8 cellular contexts compared by ENCODE assay signal in the genomic region with DNA sequence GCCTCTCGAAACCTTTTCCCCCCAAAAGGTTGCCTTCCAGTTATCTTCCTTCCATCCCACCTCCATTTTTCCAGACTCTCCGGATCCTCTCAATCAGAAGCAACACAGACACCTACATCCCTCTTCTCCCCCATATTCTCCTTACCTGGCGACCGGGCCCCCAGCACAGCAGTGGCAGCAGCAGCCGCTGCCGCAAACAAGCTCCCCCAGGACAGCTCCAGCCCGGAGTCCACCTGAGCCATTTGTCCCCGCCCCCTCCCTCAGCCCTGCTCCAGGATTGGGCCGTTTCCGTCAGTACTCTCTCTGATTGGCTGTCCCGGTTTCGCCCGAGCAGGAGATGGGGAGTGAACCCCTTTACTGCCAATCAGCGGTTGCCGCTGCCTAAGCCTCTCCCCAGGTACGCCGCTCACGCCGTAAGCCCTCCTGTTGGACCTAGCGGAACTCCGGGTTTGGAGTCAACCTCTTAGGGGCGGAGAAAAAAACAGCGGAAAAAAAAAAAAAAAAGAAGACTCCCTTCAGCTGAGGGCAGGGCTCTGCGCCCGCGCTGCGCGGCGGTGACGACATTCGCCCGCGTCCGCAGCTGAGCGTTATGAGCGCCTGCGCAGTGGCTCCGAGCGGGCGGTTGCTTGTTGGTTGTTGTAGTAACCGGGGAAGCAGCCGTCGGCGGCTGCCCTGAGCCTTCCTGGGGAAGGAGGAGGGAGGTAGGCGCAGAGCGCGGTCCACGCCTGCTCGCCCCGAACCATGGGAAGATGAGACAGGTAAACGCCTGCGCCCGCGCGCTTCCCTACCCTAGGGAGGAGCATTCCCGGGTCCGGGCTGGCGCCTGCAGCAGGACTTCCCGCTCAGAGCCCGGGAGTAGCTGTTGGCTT. TPM values are rescaled to one million over a fixed set of nuclear protein-coding genes. Genes with fewer than 3 reads are reported as not detected.
DNase-seq lines count a peak whose midpoint lies in the region; ATAC-seq and TF ChIP-seq lines count a peak whose summit lies in the region.

A gene with protein sequence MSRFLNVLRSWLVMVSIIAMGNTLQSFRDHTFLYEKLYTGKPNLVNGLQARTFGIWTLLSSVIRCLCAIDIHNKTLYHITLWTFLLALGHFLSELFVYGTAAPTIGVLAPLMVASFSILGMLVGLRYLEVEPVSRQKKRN (minus strand): TSS at position 247 of the 869 bp plus-strand sequence. CDS start 3,374 bp downstream, outside the sequence.
A gene with protein sequence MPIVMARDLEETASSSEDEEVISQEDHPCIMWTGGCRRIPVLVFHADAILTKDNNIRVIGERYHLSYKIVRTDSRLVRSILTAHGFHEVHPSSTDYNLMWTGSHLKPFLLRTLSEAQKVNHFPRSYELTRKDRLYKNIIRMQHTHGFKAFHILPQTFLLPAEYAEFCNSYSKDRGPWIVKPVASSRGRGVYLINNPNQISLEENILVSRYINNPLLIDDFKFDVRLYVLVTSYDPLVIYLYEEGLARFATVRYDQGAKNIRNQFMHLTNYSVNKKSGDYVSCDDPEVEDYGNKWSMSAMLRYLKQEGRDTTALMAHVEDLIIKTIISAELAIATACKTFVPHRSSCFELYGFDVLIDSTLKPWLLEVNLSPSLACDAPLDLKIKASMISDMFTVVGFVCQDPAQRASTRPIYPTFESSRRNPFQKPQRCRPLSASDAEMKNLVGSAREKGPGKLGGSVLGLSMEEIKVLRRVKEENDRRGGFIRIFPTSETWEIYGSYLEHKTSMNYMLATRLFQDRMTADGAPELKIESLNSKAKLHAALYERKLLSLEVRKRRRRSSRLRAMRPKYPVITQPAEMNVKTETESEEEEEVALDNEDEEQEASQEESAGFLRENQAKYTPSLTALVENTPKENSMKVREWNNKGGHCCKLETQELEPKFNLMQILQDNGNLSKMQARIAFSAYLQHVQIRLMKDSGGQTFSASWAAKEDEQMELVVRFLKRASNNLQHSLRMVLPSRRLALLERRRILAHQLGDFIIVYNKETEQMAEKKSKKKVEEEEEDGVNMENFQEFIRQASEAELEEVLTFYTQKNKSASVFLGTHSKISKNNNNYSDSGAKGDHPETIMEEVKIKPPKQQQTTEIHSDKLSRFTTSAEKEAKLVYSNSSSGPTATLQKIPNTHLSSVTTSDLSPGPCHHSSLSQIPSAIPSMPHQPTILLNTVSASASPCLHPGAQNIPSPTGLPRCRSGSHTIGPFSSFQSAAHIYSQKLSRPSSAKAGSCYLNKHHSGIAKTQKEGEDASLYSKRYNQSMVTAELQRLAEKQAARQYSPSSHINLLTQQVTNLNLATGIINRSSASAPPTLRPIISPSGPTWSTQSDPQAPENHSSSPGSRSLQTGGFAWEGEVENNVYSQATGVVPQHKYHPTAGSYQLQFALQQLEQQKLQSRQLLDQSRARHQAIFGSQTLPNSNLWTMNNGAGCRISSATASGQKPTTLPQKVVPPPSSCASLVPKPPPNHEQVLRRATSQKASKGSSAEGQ (N-terminal part only) (plus strand): TSS at position 617 of the 869 bp plus-strand sequence. CDS start 1,904 bp downstream, outside the sequence.

- no peaks in the 10 kb centered on the region for H3K9me3 Mint-ChIP-seq in activated T-cell treated with anti-CD3 and anti-CD28 coated beads, Interleukin-2, amount 50 U/mL, for 24 hours

- ATAC-seq in GM21717 (IDR thresholded peaks at IDR 0.05; ENCODE audit: unreplicated experiment), result peak; percentile 94

- H3K36me3 ChIP-seq in mucosa of rectum (ENCODE audit: control insufficient read depth in 2 of 2, insufficient read depth in 2 of 2, low read length in 2 of 2), result peaks cover 15 to 22% of the 10 kb centered on the region in 2 donors

- no peaks in the 10 kb centered on the region for H3K27me3 ChIP-seq in mucosa of rectum (ENCODE audit: control insufficient read depth in 2 of 2, insufficient read depth in 2 of 2, low read length in 2 of 2)

- in situ Hi-C loops in KBM-7 (cut with MboI; ENCODE audit: low pct_unique_long_range_greater_than_20kb, low sequenced_read_pairs), result no loop called here

- H3K4me1 ChIP-seq in mucosa of rectum (ENCODE audit: control insufficient read depth in 2 of 2, insufficient read depth in 2 of 2, low read length in 2 of 2), result peaks cover 12 to 15% of the 10 kb centered on the region in 2 donors

- H3K9me3 ChIP-seq in mucosa of rectum (ENCODE audit: control insufficient read depth in 2 of 2, low read length in 2 of 2), result no peaks in the 10 kb centered on the region

- H3K4me3 ChIP-seq in mucosa of rectum (ENCODE audit: low read length in 2 of 2), result peak within 1 kb of the TSS; percentile 89 to 91

- DNase-seq in DMS153 treated with DMSO at 0.1 percent for 48 hours (lab: John Stamatoyannopoulos, UW; ENCODE audit: unreplicated experiment) (peak; percentile 97), KBM-7 (peak; percentile 98), erythroblast (lab: John Stamatoyannopoulos, UW) (peak; percentile 98 to 99)
- peak; percentile 97 for DNase-seq in activated T-cell treated with anti-CD3 and anti-CD28 coated beads, Interleukin-2, amount 50 U/mL, for 24 hours
- peak; percentile 96 for DNase-seq in stimulated activated CD8-positive, alpha-beta memory T cell treated with anti-CD3 and anti-CD28 coated beads, Interleukin-4, amount 100 ng/mL, for 48 hours

- peak; percentile 90 for TF ChIP-seq POLR2A in erythroblast (IDR thresholded peaks at IDR 0.05; ENCODE audit: low read length)

- H3K4me3 Mint-ChIP-seq in activated T-cell treated with anti-CD3 and anti-CD28 coated beads, Interleukin-2, amount 50 U/mL, for 24 hours, result peak within 1 kb of the TSS; percentile 92

- H3K27ac ChIP-seq in mucosa of rectum (ENCODE audit: low read depth in 2 of 2, low read length in 2 of 2), result peak within 1 kb of the TSS; percentile 82 to 90

- H3K27me3 Mint-ChIP-seq in activated T-cell treated with anti-CD3 and anti-CD28 coated beads, Interleukin-2, amount 50 U/mL, for 24 hours, result no peaks in the 10 kb centered on the region

- H3K36me3 Mint-ChIP-seq in activated T-cell treated with anti-CD3 and anti-CD28 coated beads, Interleukin-2, amount 50 U/mL, for 24 hours (ENCODE audit: low read depth), result peaks cover 38% of the 10 kb centered on the region

- peak within 1 kb of the TSS; percentile 85 to 87 for H3K9ac ChIP-seq in mucosa of rectum (ENCODE audit: low read depth in 1 of 2, low read length in 2 of 2)

- peak within 1 kb of the TSS; percentile 96 for H3K27ac Mint-ChIP-seq in activated T-cell treated with anti-CD3 and anti-CD28 coated beads, Interleukin-2, amount 50 U/mL, for 24 hours

- peaks cover 35% of the 10 kb centered on the region for H3K4me1 Mint-ChIP-seq in activated T-cell treated with anti-CD3 and anti-CD28 coated beads, Interleukin-2, amount 50 U/mL, for 24 hours (ENCODE audit: low read depth)

TF ChIP-seq in PFSK-1, 5 proteins besides CTCF, POLR2A, EP300 and RAD21:
- TF ChIP-seq SIN3A (IDR thresholded peaks at IDR 0.05; ENCODE audit: borderline replicate concordance, insufficient read depth, low read length) (no peak; the same call in 1 of the 2 replicates), TAF1 (IDR thresholded peaks at IDR 0.05; ENCODE audit: borderline replicate concordance, insufficient read depth, low read length) (peak; percentile 38; the same call in 1 of the 2 replicates), POLR2AphosphoS5 (IDR thresholded peaks at IDR 0.05; ENCODE audit: low read depth, low read length) (peak; percentile 44; the same call in 1 of the 2 replicates), FOXP2 (optimal IDR thresholded peaks at IDR 0.05; ENCODE audit: borderline replicate concordance, extremely low read depth, extremely low read length, insufficient read depth) (peak; percentile 40)
- TF ChIP-seq, protein P1, sequence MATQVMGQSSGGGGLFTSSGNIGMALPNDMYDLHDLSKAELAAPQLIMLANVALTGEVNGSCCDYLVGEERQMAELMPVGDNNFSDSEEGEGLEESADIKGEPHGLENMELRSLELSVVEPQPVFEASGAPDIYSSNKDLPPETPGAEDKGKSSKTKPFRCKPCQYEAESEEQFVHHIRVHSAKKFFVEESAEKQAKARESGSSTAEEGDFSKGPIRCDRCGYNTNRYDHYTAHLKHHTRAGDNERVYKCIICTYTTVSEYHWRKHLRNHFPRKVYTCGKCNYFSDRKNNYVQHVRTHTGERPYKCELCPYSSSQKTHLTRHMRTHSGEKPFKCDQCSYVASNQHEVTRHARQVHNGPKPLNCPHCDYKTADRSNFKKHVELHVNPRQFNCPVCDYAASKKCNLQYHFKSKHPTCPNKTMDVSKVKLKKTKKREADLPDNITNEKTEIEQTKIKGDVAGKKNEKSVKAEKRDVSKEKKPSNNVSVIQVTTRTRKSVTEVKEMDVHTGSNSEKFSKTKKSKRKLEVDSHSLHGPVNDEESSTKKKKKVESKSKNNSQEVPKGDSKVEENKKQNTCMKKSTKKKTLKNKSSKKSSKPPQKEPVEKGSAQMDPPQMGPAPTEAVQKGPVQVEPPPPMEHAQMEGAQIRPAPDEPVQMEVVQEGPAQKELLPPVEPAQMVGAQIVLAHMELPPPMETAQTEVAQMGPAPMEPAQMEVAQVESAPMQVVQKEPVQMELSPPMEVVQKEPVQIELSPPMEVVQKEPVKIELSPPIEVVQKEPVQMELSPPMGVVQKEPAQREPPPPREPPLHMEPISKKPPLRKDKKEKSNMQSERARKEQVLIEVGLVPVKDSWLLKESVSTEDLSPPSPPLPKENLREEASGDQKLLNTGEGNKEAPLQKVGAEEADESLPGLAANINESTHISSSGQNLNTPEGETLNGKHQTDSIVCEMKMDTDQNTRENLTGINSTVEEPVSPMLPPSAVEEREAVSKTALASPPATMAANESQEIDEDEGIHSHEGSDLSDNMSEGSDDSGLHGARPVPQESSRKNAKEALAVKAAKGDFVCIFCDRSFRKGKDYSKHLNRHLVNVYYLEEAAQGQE (IDR thresholded peaks at IDR 0.05; ENCODE audit: insufficient read depth in 1 of 2, low read depth in 2 of 2, low read length in 2 of 2), result no peak

RNA-seq across cellular contexts. Expression of the first gene that starts in this region (rescaled TPM):
- 3.4 TPM for polyA plus RNA-seq in PFSK-1 (2012; ENCODE audit: insufficient read length, low read depth)

RNA-seq across cellular contexts. Expression of the second gene that starts in this region (rescaled TPM):
- 7.4 TPM for polyA plus RNA-seq in PFSK-1 (2012; ENCODE audit: insufficient read length, low read depth)

Comparison
In these comparisons a context has a peak if more than half of its experiments do, and no peak if none do; other contexts are left out.
1. Peak in every context shown above with its lines: DNase-seq, ATAC-seq, H3K4me3 ChIP-seq and H3K27ac ChIP-seq.